1 cellular context compared by ENCODE assay signal in the genomic region with DNA sequence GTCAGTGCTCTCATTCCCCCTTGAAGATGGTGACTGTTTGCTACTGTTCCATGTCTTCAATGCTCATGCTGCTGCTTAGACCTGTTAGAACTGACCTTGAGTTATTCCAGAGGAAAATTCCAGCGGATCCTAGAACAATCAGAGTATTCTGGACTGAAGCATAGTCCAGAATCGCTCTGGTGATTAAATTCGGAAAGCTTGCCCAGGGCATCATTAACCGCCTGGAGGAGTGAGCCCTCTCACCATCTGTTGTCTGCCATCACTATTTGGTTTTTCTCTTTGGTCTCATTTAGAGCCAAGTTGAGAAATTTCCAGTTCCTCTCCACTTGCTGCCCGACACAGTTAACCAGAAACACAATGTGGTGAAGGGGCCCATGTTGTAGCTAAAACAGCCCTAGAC.
TF ChIP-seq lines count a peak whose summit lies in the region.

No MANE protein-coding gene starts in this region.

TF ChIP-seq in SK-N-SH, 30 proteins besides CTCF, POLR2A, EP300 and RAD21 (continued from another document):
- TF ChIP-seq, protein P1, sequence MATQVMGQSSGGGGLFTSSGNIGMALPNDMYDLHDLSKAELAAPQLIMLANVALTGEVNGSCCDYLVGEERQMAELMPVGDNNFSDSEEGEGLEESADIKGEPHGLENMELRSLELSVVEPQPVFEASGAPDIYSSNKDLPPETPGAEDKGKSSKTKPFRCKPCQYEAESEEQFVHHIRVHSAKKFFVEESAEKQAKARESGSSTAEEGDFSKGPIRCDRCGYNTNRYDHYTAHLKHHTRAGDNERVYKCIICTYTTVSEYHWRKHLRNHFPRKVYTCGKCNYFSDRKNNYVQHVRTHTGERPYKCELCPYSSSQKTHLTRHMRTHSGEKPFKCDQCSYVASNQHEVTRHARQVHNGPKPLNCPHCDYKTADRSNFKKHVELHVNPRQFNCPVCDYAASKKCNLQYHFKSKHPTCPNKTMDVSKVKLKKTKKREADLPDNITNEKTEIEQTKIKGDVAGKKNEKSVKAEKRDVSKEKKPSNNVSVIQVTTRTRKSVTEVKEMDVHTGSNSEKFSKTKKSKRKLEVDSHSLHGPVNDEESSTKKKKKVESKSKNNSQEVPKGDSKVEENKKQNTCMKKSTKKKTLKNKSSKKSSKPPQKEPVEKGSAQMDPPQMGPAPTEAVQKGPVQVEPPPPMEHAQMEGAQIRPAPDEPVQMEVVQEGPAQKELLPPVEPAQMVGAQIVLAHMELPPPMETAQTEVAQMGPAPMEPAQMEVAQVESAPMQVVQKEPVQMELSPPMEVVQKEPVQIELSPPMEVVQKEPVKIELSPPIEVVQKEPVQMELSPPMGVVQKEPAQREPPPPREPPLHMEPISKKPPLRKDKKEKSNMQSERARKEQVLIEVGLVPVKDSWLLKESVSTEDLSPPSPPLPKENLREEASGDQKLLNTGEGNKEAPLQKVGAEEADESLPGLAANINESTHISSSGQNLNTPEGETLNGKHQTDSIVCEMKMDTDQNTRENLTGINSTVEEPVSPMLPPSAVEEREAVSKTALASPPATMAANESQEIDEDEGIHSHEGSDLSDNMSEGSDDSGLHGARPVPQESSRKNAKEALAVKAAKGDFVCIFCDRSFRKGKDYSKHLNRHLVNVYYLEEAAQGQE (IDR thresholded peaks at IDR 0.05; ENCODE audit: low read depth, low read length): no peak
- no peak for TF ChIP-seq TEAD4 (IDR thresholded peaks at IDR 0.05; ENCODE audit: borderline replicate concordance, insufficient read depth)
- TF ChIP-seq JUND (IDR thresholded peaks at IDR 0.05): no peak
- TF ChIP-seq SMC3 (IDR thresholded peaks at IDR 0.05; ENCODE audit: low read depth, low read length): no peak
- TF ChIP-seq SIN3A (IDR thresholded peaks at IDR 0.05; ENCODE audit: borderline replicate concordance, low read depth, low read length): no peak
- no peak for TF ChIP-seq TAF1 (IDR thresholded peaks at IDR 0.05; ENCODE audit: borderline replicate concordance, low read depth, low read length)
- TF ChIP-seq POLR2AphosphoS5 (IDR thresholded peaks at IDR 0.05; ENCODE audit: low read depth, low read length): no peak
- TF ChIP-seq, protein P2, sequence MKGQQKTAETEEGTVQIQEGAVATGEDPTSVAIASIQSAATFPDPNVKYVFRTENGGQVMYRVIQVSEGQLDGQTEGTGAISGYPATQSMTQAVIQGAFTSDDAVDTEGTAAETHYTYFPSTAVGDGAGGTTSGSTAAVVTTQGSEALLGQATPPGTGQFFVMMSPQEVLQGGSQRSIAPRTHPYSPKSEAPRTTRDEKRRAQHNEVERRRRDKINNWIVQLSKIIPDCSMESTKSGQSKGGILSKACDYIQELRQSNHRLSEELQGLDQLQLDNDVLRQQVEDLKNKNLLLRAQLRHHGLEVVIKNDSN (IDR thresholded peaks at IDR 0.05; ENCODE audit: borderline replicate concordance, low read depth): no peak
- TF ChIP-seq, protein P3, sequence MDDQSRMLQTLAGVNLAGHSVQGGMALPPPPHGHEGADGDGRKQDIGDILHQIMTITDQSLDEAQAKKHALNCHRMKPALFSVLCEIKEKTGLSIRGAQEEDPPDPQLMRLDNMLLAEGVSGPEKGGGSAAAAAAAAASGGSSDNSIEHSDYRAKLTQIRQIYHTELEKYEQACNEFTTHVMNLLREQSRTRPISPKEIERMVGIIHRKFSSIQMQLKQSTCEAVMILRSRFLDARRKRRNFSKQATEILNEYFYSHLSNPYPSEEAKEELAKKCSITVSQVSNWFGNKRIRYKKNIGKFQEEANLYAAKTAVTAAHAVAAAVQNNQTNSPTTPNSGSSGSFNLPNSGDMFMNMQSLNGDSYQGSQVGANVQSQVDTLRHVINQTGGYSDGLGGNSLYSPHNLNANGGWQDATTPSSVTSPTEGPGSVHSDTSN (IDR thresholded peaks at IDR 0.05): no peak
- TF ChIP-seq, protein P4, sequence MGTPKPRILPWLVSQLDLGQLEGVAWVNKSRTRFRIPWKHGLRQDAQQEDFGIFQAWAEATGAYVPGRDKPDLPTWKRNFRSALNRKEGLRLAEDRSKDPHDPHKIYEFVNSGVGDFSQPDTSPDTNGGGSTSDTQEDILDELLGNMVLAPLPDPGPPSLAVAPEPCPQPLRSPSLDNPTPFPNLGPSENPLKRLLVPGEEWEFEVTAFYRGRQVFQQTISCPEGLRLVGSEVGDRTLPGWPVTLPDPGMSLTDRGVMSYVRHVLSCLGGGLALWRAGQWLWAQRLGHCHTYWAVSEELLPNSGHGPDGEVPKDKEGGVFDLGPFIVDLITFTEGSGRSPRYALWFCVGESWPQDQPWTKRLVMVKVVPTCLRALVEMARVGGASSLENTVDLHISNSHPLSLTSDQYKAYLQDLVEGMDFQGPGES (IDR thresholded peaks at IDR 0.05; ENCODE audit: low read depth, low read length): no peak
- TF ChIP-seq NRF1 (IDR thresholded peaks at IDR 0.05; ENCODE audit: low read depth, low read length): no peak
- no peak for TF ChIP-seq MEF2A (IDR thresholded peaks at IDR 0.05; ENCODE audit: borderline replicate concordance, low read depth)
- TF ChIP-seq GABPA (IDR thresholded peaks at IDR 0.05; ENCODE audit: low read depth): no peak
- TF ChIP-seq CHD2 (IDR thresholded peaks at IDR 0.05; ENCODE audit: low read length, partially characterized antibody): no peak
- no peak for TF ChIP-seq FOXM1 (IDR thresholded peaks at IDR 0.05; ENCODE audit: low read depth)
